1 cellular context compared by ENCODE assay signal in the genomic region with DNA sequence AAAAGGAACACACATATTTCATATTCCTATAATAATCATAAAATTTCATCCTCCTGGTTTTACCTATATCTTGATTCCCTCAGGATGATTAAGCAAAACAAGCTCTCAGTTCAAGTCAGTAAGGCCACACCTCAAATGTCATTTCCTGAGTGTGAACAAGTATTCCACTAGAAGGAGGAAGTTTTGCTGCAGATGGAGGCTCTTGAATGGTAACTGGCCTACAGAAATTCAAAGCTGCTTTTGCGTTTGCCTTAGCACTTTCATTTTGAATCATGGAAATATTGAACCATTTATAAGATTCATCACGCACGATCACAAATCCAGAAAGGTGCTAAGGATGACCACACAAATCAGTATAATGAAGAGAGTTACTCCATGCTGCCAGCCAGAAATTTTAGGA.
TF ChIP-seq lines count a peak whose summit lies in the region.

No MANE protein-coding gene starts in this region.

TF ChIP-seq in HepG2, 621 proteins besides CTCF, POLR2A, EP300 and RAD21 (continued from another document):
- TF ChIP-seq HOXA3 (CRISPR knock-in tag; IDR thresholded peaks at IDR 0.05): no peak
- no peak for TF ChIP-seq JUN (CRISPR knock-in tag; IDR thresholded peaks at IDR 0.05)
- no peak for TF ChIP-seq ZNF7 (CRISPR knock-in tag; IDR thresholded peaks at IDR 0.05)
- TF ChIP-seq POLR2AphosphoS2 (IDR thresholded peaks at IDR 0.05; ENCODE audit: low read depth, low read length): no peak
- no peak for TF ChIP-seq ZNF44 (CRISPR knock-in tag; IDR thresholded peaks at IDR 0.05)
- TF ChIP-seq MED13 (CRISPR knock-in tag; IDR thresholded peaks at IDR 0.05): no peak
- no peak for TF ChIP-seq ASH2L (IDR thresholded peaks at IDR 0.05; ENCODE audit: insufficient read length, low read depth, low read length)
- TF ChIP-seq, protein P1, sequence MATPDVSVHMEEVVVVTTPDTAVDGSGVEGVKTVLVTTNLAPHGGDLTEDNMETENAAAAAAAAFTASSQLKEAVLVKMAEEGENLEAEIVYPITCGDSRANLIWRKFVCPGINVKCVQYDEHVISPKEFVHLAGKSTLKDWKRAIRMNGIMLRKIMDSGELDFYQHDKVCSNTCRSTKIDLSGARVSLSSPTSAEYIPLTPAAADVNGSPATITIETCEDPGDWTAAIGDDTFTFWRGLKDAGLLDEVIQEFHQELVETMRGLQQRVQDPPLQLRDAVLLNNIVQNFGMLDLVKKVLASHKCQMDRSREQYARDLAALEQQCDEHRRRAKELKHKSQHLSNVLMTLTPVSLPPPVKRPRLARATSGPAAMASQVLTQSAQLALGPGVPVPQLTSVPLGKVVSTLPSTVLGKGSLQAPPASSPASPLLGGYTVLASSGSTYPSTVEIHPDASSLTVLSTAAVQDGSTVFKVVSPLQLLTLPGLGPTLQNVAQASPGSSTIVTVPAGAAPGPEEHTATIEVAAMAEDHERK (CRISPR knock-in tag; IDR thresholded peaks at IDR 0.05; ENCODE audit: low read depth): no peak
- no peak for TF ChIP-seq KLF16 (CRISPR knock-in tag; IDR thresholded peaks at IDR 0.05)
- no peak for TF ChIP-seq MTA3 (CRISPR knock-in tag; IDR thresholded peaks at IDR 0.05)
- no peak for TF ChIP-seq ZNF879 (CRISPR knock-in tag; IDR thresholded peaks at IDR 0.05)
